Comparison of ENCODE assay signal across 10 cellular contexts in genomic region chr7:55133630-55134392, GRCh38.
DNase-seq lines count a peak whose midpoint lies in the region; ATAC-seq, FAIRE-seq and TF ChIP-seq lines count a peak whose summit lies in the region.
"Had no signal": no experiment of that assay in that cellular context is flagged by ENCODE, and none has a peak within 500 bp of the region (broad histone marks: within the 10 kb centered on the region; RNA-seq: fewer than 3 reads in every experiment).

No MANE protein-coding gene starts in this region.

- no peak for TF ChIP-seq EP300 in suprapubic skin (IDR thresholded peaks at IDR 0.05)

- H3K9me1 ChIP-seq in keratinocyte (ENCODE audit: control insufficient read depth, extremely low read depth, insufficient read depth, low read length) = peaks cover 3% of the 10 kb centered on the region

- H3K4me2 ChIP-seq in keratinocyte (ENCODE audit: control insufficient read depth, extremely low read depth, insufficient read depth, low read depth, low read length) = peak overlapping the region; percentile 72

- no peak overlapping the region for H2AFZ ChIP-seq in keratinocyte (ENCODE audit: control insufficient read depth, low read length)

- FAIRE-seq in keratinocyte (lab: Jason Lieb, UNC) = peak; percentile 98

- DNase-seq in HT-29 (ENCODE audit: low spot score) = peak; percentile 45
- DNase-seq in astrocyte of the spinal cord (ENCODE audit: low read depth, low spot score) = peak; percentile 97
- DNase-seq in keratinocyte (ENCODE audit: low read depth, low spot score) = no peak
- peak in 1 of 2 donors; percentile 70 for DNase-seq in suprapubic skin (ENCODE audit: low spot score in 2 of 2)
- DNase-seq in KBM-7 = no peak
- DNase-seq: activated naive CD4-positive, alpha-beta T cell; NCI-H2081 treated with DMSO at 0.1 percent for 48 hours had no signal

- ATAC-seq in HG02759 (IDR thresholded peaks at IDR 0.05; ENCODE audit: unreplicated experiment) = no peak
- no peak for ATAC-seq in GM18909 (IDR thresholded peaks at IDR 0.05; ENCODE audit: poor library complexity, unreplicated experiment)
- ATAC-seq in HG03280 (IDR thresholded peaks at IDR 0.05; ENCODE audit: unreplicated experiment) = no peak

- dilution Hi-C loops in keratinocyte (cut with MboI; ENCODE audit: extremely low pct_ligation_motif_present, low sequenced_read_pairs) = no loop called here

- peak overlapping the region; percentile 92 for H3K9ac ChIP-seq in keratinocyte (ENCODE audit: control insufficient read depth, extremely low read depth, insufficient read depth, low read length)

- in situ Hi-C loops in astrocyte of the spinal cord (cut with HindIII; ENCODE audit: low sequenced_read_pairs) (no loop called here), KBM-7 (cut with MboI; ENCODE audit: low pct_unique_long_range_greater_than_20kb, low sequenced_read_pairs) (no loop called here)

- TF ChIP-seq POLR2A in suprapubic skin (IDR thresholded peaks at IDR 0.05) = no peak

- H3K4me1 ChIP-seq in keratinocyte (ENCODE audit: control insufficient read depth, extremely low read depth, insufficient read depth, low read length) (peaks cover 79% of the 10 kb centered on the region), suprapubic skin (peaks cover 74% of the 10 kb centered on the region)

- no peak overlapping the region for H3K4me3 ChIP-seq in astrocyte of the spinal cord (ENCODE audit: low read depth, low read length)
- H3K4me3 ChIP-seq in keratinocyte (ENCODE audit: control insufficient read depth in 2 of 3, extremely low read depth in 1 of 3, insufficient read depth in 2 of 3, low read depth in 1 of 3, low read length in 3 of 3) = peak overlapping the region in 2 of 3 experiments; percentile 4 to 52
- H3K4me3 ChIP-seq in suprapubic skin = no peak overlapping the region

- H3K9me3 ChIP-seq in keratinocyte (ENCODE audit: control insufficient read depth, low read depth, low read length) (no peaks in the 10 kb centered on the region), suprapubic skin (no peaks in the 10 kb centered on the region)

- H3K27ac ChIP-seq in keratinocyte (ENCODE audit: control insufficient read depth, insufficient read depth, low read length) (peak overlapping the region; percentile 99), suprapubic skin (peak overlapping the region; percentile 91)

- H3K79me2 ChIP-seq in keratinocyte (ENCODE audit: control insufficient read depth, insufficient read depth, low read length) = peaks cover 61% of the 10 kb centered on the region

- H3K36me3 ChIP-seq in keratinocyte (ENCODE audit: control insufficient read depth in 2 of 2, extremely low read depth in 1 of 2, insufficient read depth in 2 of 2, low read length in 2 of 2) = peaks cover 1 to 15% of the 10 kb centered on the region in 2 experiments
- H3K36me3 ChIP-seq in suprapubic skin = no peaks in the 10 kb centered on the region

- WGBS in suprapubic skin = 53% methylated on average over 11 of the region's 16 CpGs

- TF ChIP-seq CTCF in astrocyte of the spinal cord (IDR thresholded peaks at IDR 0.05; ENCODE audit: low read depth, low read length) (no peak), keratinocyte (optimal IDR thresholded peaks at IDR 0.05 in 1 of 3, IDR thresholded peaks at IDR 0.05 in 1 of 3, conservative IDR thresholded peaks at IDR 0.05 in 1 of 3; ENCODE audit: extremely low read depth in 1 of 3, insufficient read depth in 2 of 3, low read length in 3 of 3) (peak in 1 of 3 experiments; percentile 24), suprapubic skin (IDR thresholded peaks at IDR 0.05) (no peak)

- H3K27me3 ChIP-seq in keratinocyte (ENCODE audit: control insufficient read depth, extremely low read depth, insufficient read depth, low read length) (no peaks in the 10 kb centered on the region), suprapubic skin (no peaks in the 10 kb centered on the region)

- H4K20me1 ChIP-seq in keratinocyte (ENCODE audit: control insufficient read depth, extremely low read depth, insufficient read depth, low read length) = no peaks in the 10 kb centered on the region

Comparison
In these comparisons a context has a peak if more than half of its experiments do, and no peak if none do; other contexts are left out.
1. DNase-seq: peak in HT-29 (single experiment) and astrocyte of the spinal cord (single experiment); none in keratinocyte (single experiment) and KBM-7 (single experiment).
2. H3K4me3 ChIP-seq: peak in keratinocyte (2 of 3); none in astrocyte of the spinal cord (single experiment) and suprapubic skin (single experiment).